8 cellular contexts compared by ENCODE assay signal in the genomic region with DNA sequence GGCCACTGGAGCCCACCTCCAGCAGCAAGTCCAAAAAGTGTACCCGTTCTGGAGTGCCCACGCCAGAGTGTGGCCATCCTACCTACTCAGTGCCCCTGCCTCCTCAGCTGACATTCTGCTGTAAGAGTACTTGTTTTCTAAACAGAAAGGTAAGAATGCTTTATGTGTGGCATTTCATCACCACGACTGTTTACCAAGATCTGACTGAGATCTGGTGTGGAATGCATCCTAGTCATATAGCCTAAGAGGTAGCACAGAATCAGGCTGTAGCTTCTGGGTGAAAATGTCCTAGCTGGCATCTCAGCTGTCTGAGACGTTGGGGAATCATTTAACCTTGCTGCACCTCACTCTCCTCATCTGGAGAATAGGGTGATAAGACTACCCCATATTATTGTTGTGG.
"Had no signal": no experiment of that assay in that cellular context is flagged by ENCODE, and none has a peak within 500 bp of the region (broad histone marks: within the 10 kb centered on the region; RNA-seq: fewer than 3 reads in every experiment).

No MANE protein-coding gene starts in this region.

- H2AFZ ChIP-seq: GM23248 had no signal

- H3K9me3 ChIP-seq: HAP-1 had no signal

- H3K27ac ChIP-seq: GM23248 had no signal

- H3K4me3 ChIP-seq: GM23248, HAP-1, K562 had no signal

- H3K4me1 ChIP-seq: HAP-1 had no signal

- ATAC-seq: HCT116, K562 had no signal

- H3K9ac ChIP-seq: GM23248 had no signal

- DNase-seq: GM23248, GOT3, H7, HFFc6, IMR-90 had no signal

- H3K9me3 Mint-ChIP-seq: HFFc6 had no signal

- H3K27ac Mint-ChIP-seq: HFFc6 had no signal

- H3K4me3 Mint-ChIP-seq: HFFc6 had no signal

- H3K36me3 ChIP-seq: HAP-1 had no signal
